In the genomic region with DNA sequence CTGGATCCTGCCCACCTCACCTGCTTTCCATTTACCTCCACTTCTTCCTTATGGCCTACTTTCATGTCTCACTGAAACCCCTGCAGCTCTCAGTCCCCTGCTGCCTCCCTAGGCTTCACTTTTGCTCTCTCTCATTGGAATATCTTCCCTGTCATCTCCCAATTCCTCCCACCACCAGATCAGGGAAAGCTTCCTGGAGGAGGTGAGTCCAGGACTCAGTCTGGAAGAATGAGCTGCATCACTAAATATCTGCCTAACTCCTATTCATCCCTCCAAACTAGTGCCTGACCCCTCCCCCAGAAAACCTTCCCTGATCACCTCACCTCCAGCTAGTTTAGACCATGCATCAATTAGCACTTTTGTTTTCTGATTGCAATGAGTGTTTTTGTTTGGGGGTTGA, we compare ENCODE assay signal across 23 cellular contexts. TPM values are rescaled to one million over a fixed set of nuclear protein-coding genes. Genes with fewer than 3 reads are reported as not detected.
DNase-seq lines count a peak whose midpoint lies in the region; ATAC-seq, FAIRE-seq and TF ChIP-seq lines count a peak whose summit lies in the region.
"Had no signal": no experiment of that assay in that cellular context is flagged by ENCODE, and none has a peak within 500 bp of the region (broad histone marks: within the 10 kb centered on the region; RNA-seq: fewer than 3 reads in every experiment).

No MANE protein-coding gene starts in this region.

- no peak for TF ChIP-seq EP300 in K562 (IDR thresholded peaks at IDR 0.05; ENCODE audit: low read length)
- no peak for TF ChIP-seq EP300 in esophagus muscularis mucosa (IDR thresholded peaks at IDR 0.05)

- H3K4me1 ChIP-seq in K562 (replicated peaks in 1 of 2; ENCODE audit: control insufficient read depth in 2 of 2, insufficient read depth in 2 of 2, low read length in 2 of 2), result 0 out of 5 replicates have a peak, but pooled peaks cover 0 to 4% of the 10 kb centered on the region in 2 experiments
- H3K4me1 ChIP-seq in esophagus muscularis mucosa, result no peaks in the 10 kb centered on the region
- no peaks in the 10 kb centered on the region for H3K4me1 ChIP-seq in thyroid gland
- H3K4me1 ChIP-seq: BLaER1 treated with 17β-estradiol and CSF1 and Interleukin-3, amounts not matched to agents 10 nM and 100 nM; Caco-2 had no signal

- BruUV-seq in K562 (replicated peaks; lab: Mats Ljungman, UMichigan), result no TSS peak

- ATAC-seq in K562, result no peak
- no peak for ATAC-seq in stimulated activated naive B cell treated with anti-CD40 and anti-IgM and Interleukin-4, amounts not matched to agents 10 μg/mL and 1 μg/mL and 100 μg/mL, for 72 hours (replicated peaks)
- ATAC-seq in GM21447 (IDR thresholded peaks at IDR 0.05; ENCODE audit: unreplicated experiment), result no peak
- ATAC-seq: CD8-positive, alpha-beta T cell had no signal

- POLR2A ChIA-PET in K562 (lab: Yijun Ruan, JAX) (no interaction called here), RWPE1 (lab: Yijun Ruan, JAX; ENCODE audit: low non-redundant PET) (no interaction called here)

- intact Hi-C loops in K562 (cut with micrococcal nuclease), result no loop called here
- intact Hi-C loops in esophagus muscularis mucosa (cut with DNase I), result no loop called here
- intact Hi-C loops in thyroid gland (cut with DNase I), result loop anchor here (10.0 kb wide), 1 partner anchor 55 kb away; no protein-coding TSS in a partner anchor

- DNase-seq in K562 (ENCODE audit: extremely low read depth in 1 of 4, low spot score in 3 of 4) (no peak), esophagus muscularis mucosa (ENCODE audit: extremely low spot score) (peak; percentile 60), thyroid gland (no peak), RWPE1 (ENCODE audit: low spot score) (no peak), midbrain (lab: John Stamatoyannopoulos, UW) (no peak)
- no peak for DNase-seq in stimulated activated naive B cell treated with anti-CD40 and anti-IgM and Interleukin-4, amounts not matched to agents 10 μg/mL and 1 μg/mL and 100 μg/mL, for 72 hours
- DNase-seq: 8988T; AML-193; Caco-2; Calu3; CD4-positive, alpha-beta T cell; CD8-positive, alpha-beta T cell; DMS79 treated with DMSO at 0.1 percent for 48 hours; GF-D8 had no signal

- H3K9me1 ChIP-seq in K562 (ENCODE audit: control insufficient read depth, insufficient read depth, low read length), result no peaks in the 10 kb centered on the region

- no peak overlapping the region for H3K4me2 ChIP-seq in K562 (ENCODE audit: insufficient read depth, low read length)
- H3K4me2 ChIP-seq: BLaER1 treated with 17β-estradiol and CSF1 and Interleukin-3, amounts not matched to agents 10 nM and 100 nM had no signal

- in situ Hi-C loops in K562 (cut with MboI), result no loop called here

- H3K27ac ChIP-seq in K562 (ENCODE audit: extremely low read depth, low read depth, low read length), result no peak overlapping the region
- H3K27ac ChIP-seq in esophagus muscularis mucosa (replicated peaks in 1 of 4), result no peak overlapping the region
- H3K27ac ChIP-seq in thyroid gland, result no peak overlapping the region
- no peak overlapping the region for H3K27ac ChIP-seq in RWPE1
- H3K27ac ChIP-seq: BLaER1 treated with 17β-estradiol and CSF1 and Interleukin-3, amounts not matched to agents 10 nM and 100 nM; C4-2B had no signal

- peaks cover 21 to 33% of the 10 kb centered on the region in 2 experiments for H3K27me3 ChIP-seq in K562 (ENCODE audit: control insufficient read depth in 2 of 2, insufficient read depth in 2 of 2, low read length in 2 of 2)
- peaks cover 0 to 42% (median 0%) of the 10 kb centered on the region in 4 donors for H3K27me3 ChIP-seq in esophagus muscularis mucosa
- no peaks in the 10 kb centered on the region for H3K27me3 ChIP-seq in thyroid gland
- H3K27me3 ChIP-seq: BLaER1 treated with 17β-estradiol and CSF1 and Interleukin-3, amounts not matched to agents 10 nM and 100 nM had no signal

- no peak for TF ChIP-seq RAD21 in K562 (CRISPR knock-in tag; conservative IDR thresholded peaks at IDR 0.05 in 1 of 2, IDR thresholded peaks at IDR 0.05 in 1 of 2)

- no peaks in the 10 kb centered on the region; the same call in 1 of the 2 replicates for H4K20me1 ChIP-seq in K562 (replicated peaks; ENCODE audit: control insufficient read depth, insufficient read depth, low read length)
- H4K20me1 ChIP-seq: BLaER1 treated with 17β-estradiol and CSF1 and Interleukin-3, amounts not matched to agents 10 nM and 100 nM had no signal

- H3K36me3 Mint-ChIP-seq in stimulated activated naive B cell treated with anti-CD40 and anti-IgM and Interleukin-4, amounts not matched to agents 10 μg/mL and 1 μg/mL and 100 μg/mL, for 72 hours, result no peaks in the 10 kb centered on the region
- H3K36me3 Mint-ChIP-seq: CD8-positive, alpha-beta T cell had no signal

- no peak overlapping the region for H3K9ac ChIP-seq in K562 (ENCODE audit: insufficient read depth in 1 of 2, low read depth in 2 of 2, low read length in 2 of 2)
- H3K9ac ChIP-seq: BLaER1 treated with 17β-estradiol and CSF1 and Interleukin-3, amounts not matched to agents 10 nM and 100 nM had no signal

- H2AFZ ChIP-seq in K562 (ENCODE audit: low read depth, low read length), result no peak overlapping the region

- H3K4me3 Mint-ChIP-seq in stimulated activated naive B cell treated with anti-CD40 and anti-IgM and Interleukin-4, amounts not matched to agents 10 μg/mL and 1 μg/mL and 100 μg/mL, for 72 hours, result no peak overlapping the region
- H3K4me3 Mint-ChIP-seq: B cell; CD4-positive, alpha-beta T cell; CD8-positive, alpha-beta T cell had no signal

- H3K4me3 ChIP-seq in K562 (no peak overlapping the region), esophagus muscularis mucosa (no peak overlapping the region), thyroid gland (replicated peaks in 1 of 3) (no peak overlapping the region)
- H3K4me3 ChIP-seq: BLaER1 treated with 17β-estradiol and CSF1 and Interleukin-3, amounts not matched to agents 10 nM and 100 nM had no signal

- no peaks in the 10 kb centered on the region for H3K79me2 ChIP-seq in K562 (ENCODE audit: control insufficient read depth, insufficient read depth, low read length)

- no peak for FAIRE-seq in K562 (lab: Jason Lieb, UNC)
- FAIRE-seq: A204.1, D721Med, G401.6, GM12891, GM19239 had no signal

- no peaks in the 10 kb centered on the region for H3K4me1 Mint-ChIP-seq in stimulated activated naive B cell treated with anti-CD40 and anti-IgM and Interleukin-4, amounts not matched to agents 10 μg/mL and 1 μg/mL and 100 μg/mL, for 72 hours
- H3K4me1 Mint-ChIP-seq: B cell had no signal

- peaks cover 16 to 23% of the 10 kb centered on the region in 2 donors for H3K27me3 Mint-ChIP-seq in stimulated activated naive B cell treated with anti-CD40 and anti-IgM and Interleukin-4, amounts not matched to agents 10 μg/mL and 1 μg/mL and 100 μg/mL, for 72 hours

- CTCF ChIA-PET in K562 (lab: Yijun Ruan, JAX; ENCODE audit: low intra/inter-chr PET ratio) (no interaction called here), RWPE1 (lab: Yijun Ruan, JAX) (no interaction called here)

- no peaks in the 10 kb centered on the region for H3K36me3 ChIP-seq in K562 (ENCODE audit: control insufficient read depth, insufficient read depth, low read length)
- no peaks in the 10 kb centered on the region for H3K36me3 ChIP-seq in esophagus muscularis mucosa
- H3K36me3 ChIP-seq in thyroid gland, result no peaks in the 10 kb centered on the region
- H3K36me3 ChIP-seq: BLaER1 treated with 17β-estradiol and CSF1 and Interleukin-3, amounts not matched to agents 10 nM and 100 nM had no signal

- peak overlapping the region; percentile 7 for H3K27ac Mint-ChIP-seq in stimulated activated naive B cell treated with anti-CD40 and anti-IgM and Interleukin-4, amounts not matched to agents 10 μg/mL and 1 μg/mL and 100 μg/mL, for 72 hours
- H3K27ac Mint-ChIP-seq: B cell; CD4-positive, alpha-beta T cell; CD8-positive, alpha-beta T cell had no signal

- TF ChIP-seq CTCF in K562 (IDR thresholded peaks at IDR 0.05 in 2 of 3, conservative IDR thresholded peaks at IDR 0.05 in 1 of 3; ENCODE audit: insufficient read depth in 2 of 3, low read depth in 1 of 3, low read length in 3 of 3) (no peak), esophagus muscularis mucosa (IDR thresholded peaks at IDR 0.05) (no peak), thyroid gland (IDR thresholded peaks at IDR 0.05) (no peak), RWPE1 (conservative IDR thresholded peaks at IDR 0.05; ENCODE audit: low read depth) (no peak)

- H3K9me3 ChIP-seq in K562 (replicated peaks; ENCODE audit: control insufficient read depth, insufficient read depth, low read depth, low read length) (no peaks in the 10 kb centered on the region), esophagus muscularis mucosa (no peaks in the 10 kb centered on the region), thyroid gland (no peaks in the 10 kb centered on the region)
- H3K9me3 ChIP-seq: BLaER1 treated with 17β-estradiol and CSF1 and Interleukin-3, amounts not matched to agents 10 nM and 100 nM; Caco-2 had no signal

- H3K9me3 Mint-ChIP-seq in stimulated activated naive B cell treated with anti-CD40 and anti-IgM and Interleukin-4, amounts not matched to agents 10 μg/mL and 1 μg/mL and 100 μg/mL, for 72 hours, result no peaks in the 10 kb centered on the region
- H3K9me3 Mint-ChIP-seq: CD4-positive, alpha-beta T cell; CD8-positive, alpha-beta T cell had no signal

- TF ChIP-seq POLR2A in K562 (conservative IDR thresholded peaks at IDR 0.05), result no peak
- no peak for TF ChIP-seq POLR2A in esophagus muscularis mucosa (IDR thresholded peaks at IDR 0.05; ENCODE audit: low read depth)
- TF ChIP-seq POLR2A in thyroid gland (IDR thresholded peaks at IDR 0.05), result no peak

RNA-seq across cellular contexts. Expression of gene MRPL46, which starts 37.1 kb away (rescaled TPM):
- total RNA-seq in K562 (2011; cell fraction: chromatin; rRNA removed; ENCODE audit: low replicate concordance), result 21.6 and 31.4 TPM in 2 replicates
- 20.0 and 23.3 TPM in 2 replicates for total RNA-seq in K562 (2011; cell fraction: nucleolus; rRNA removed)
- 28.5 and 34.7 TPM in 2 replicates for total RNA-seq in K562 (2011; cell fraction: nucleoplasm; rRNA removed)
- total RNA-seq in K562 (2014; rRNA removed) (43.0 and 44.7 TPM in 2 replicates), K562 (2014; rRNA removed; fragmentation: Illumina TruSeq; extraction: Trizol) (49.2 and 55.0 TPM in 2 replicates), K562 (2015; rRNA removed; fragmentation: Illumina TruSeq; extraction: Trizol) (48.4 and 50.0 TPM in 2 replicates), K562 (2021) (41.2 and 41.9 TPM in 2 replicates), esophagus muscularis mucosa (10 to 100 TPM; 14.5 to 27.8 (median 25.1) TPM), thyroid gland (10 to 100 TPM; 17.3 to 30.5 (median 26.0) TPM)
- polyA plus RNA-seq in K562 (2011; rRNA removed) (41.3 and 49.8 TPM in 2 replicates), K562 (2014; fragmentation: Illumina TruSeq; extraction: Trizol) (46.5 and 50.8 TPM in 2 replicates), K562 (2014; fragmentation: Nextera tagmentation; extraction: Ambion mirVana) (10 to 100 TPM; 66.9 to 71.2 TPM), K562 (2014; rRNA removed) (72.2 and 74.6 TPM in 2 replicates)
- 28.2 and 33.0 TPM in 2 replicates for polyA plus RNA-seq in K562 (2011; cell fraction: cytosol; rRNA removed)
- polyA plus RNA-seq in K562 (2011; cell fraction: nucleus; rRNA removed), result 30.7 and 36.3 TPM in 2 replicates
- polyA plus RNA-seq in K562 (2012), result 24.9 and 32.7 TPM in 2 replicates
- polyA minus RNA-seq in K562 (2011; rRNA and poly(A)+ RNA removed), result 15.8 and 19.1 TPM in 2 replicates
- 5.6 and 7.3 TPM in 2 replicates for polyA minus RNA-seq in K562 (2011; cell fraction: cytosol; rRNA and poly(A)+ RNA removed)
- polyA minus RNA-seq in K562 (2011; cell fraction: nucleus; rRNA and poly(A)+ RNA removed), result 34.6 and 48.7 TPM in 2 replicates

RNA-seq across cellular contexts. Expression of gene MRPS11, which starts 37.5 kb away (rescaled TPM):
- total RNA-seq in K562 (2011; cell fraction: chromatin; rRNA removed; ENCODE audit: low replicate concordance), result 31.8 and 43.4 TPM in 2 replicates
- total RNA-seq in K562 (2011; cell fraction: nucleolus; rRNA removed), result 23.3 and 25.0 TPM in 2 replicates
- total RNA-seq in K562 (2011; cell fraction: nucleoplasm; rRNA removed), result 25.3 and 42.7 TPM in 2 replicates
- total RNA-seq in K562 (2014; rRNA removed) (54.9 and 75.7 TPM in 2 replicates), K562 (2014; rRNA removed; fragmentation: Illumina TruSeq; extraction: Trizol) (40.4 and 44.8 TPM in 2 replicates), K562 (2015; rRNA removed; fragmentation: Illumina TruSeq; extraction: Trizol) (51.3 and 52.9 TPM in 2 replicates), K562 (2021) (61.1 and 72.9 TPM in 2 replicates), esophagus muscularis mucosa (10 to 100 TPM; 25.7 to 44.9 (median 34.2) TPM), thyroid gland (10 to 100 TPM; 44.2 to 95.3 (median 65.0) TPM)
- polyA plus RNA-seq in K562 (2011; rRNA removed) (57.3 and 67.3 TPM in 2 replicates), K562 (2014; fragmentation: Illumina TruSeq; extraction: Trizol) (53.1 and 54.1 TPM in 2 replicates), K562 (2014; fragmentation: Nextera tagmentation; extraction: Ambion mirVana) (10 to 100 TPM; 28.3 to 39.4 TPM), K562 (2014; rRNA removed) (83.2 and 90.3 TPM in 2 replicates)
- 54.0 and 96.1 TPM in 2 replicates for polyA plus RNA-seq in K562 (2011; cell fraction: cytosol; rRNA removed)
- polyA plus RNA-seq in K562 (2011; cell fraction: nucleus; rRNA removed), result 30.1 and 33.7 TPM in 2 replicates
- polyA plus RNA-seq in K562 (2012), result 39.9 and 51.0 TPM in 2 replicates
- polyA minus RNA-seq in K562 (2011; rRNA and poly(A)+ RNA removed), result 20.8 and 28.3 TPM in 2 replicates
- polyA minus RNA-seq in K562 (2011; cell fraction: cytosol; rRNA and poly(A)+ RNA removed), result 21.4 and 27.4 TPM in 2 replicates
- polyA minus RNA-seq in K562 (2011; cell fraction: nucleus; rRNA and poly(A)+ RNA removed), result 13.7 and 19.4 TPM in 2 replicates
